In the genomic region with DNA sequence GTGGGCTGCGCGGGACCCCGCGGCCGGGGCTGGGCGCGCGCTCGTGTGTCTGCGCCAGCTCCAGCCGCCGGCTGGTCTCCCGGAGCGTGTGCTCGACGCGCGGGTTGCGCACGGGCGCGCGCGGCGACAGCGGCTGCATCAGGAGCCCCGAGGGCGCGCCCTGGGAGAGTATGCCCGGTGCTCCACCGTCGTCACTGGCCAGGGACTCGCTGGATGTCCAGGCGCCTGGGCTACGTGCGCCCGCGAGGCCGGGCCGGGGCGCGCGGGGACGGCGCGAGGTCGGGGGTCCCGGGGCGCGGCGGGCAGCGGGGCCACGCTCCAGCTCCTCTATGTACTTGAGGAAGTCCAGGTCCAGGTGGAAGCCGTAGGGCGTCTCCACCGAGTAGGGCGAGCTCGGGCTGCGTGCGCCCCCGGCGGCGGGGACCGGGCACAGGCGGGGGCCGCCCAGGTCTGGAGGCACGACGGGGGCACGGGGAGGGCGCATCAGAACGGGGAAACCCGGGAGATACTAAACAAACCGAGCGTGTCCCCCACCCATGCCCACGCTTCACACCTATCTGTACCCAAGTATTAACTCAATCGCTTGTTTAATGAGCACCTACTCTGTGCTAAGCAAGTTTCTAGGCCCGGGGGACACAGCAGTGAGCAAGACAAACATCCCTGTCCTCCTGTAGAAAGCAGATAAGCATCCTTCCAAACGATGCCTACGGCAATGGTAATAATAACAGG, we compare ENCODE assay signal across 8 cellular contexts. TPM values are rescaled to one million over a fixed set of nuclear protein-coding genes. Genes with fewer than 3 reads are reported as not detected.
DNase-seq lines count a peak whose midpoint lies in the region; ATAC-seq and TF ChIP-seq lines count a peak whose summit lies in the region.

No MANE protein-coding gene starts in this region.

- H2AK5ac ChIP-seq in mesendoderm (ENCODE audit: low read length), result no peak overlapping the region

- H4K8ac ChIP-seq in mesendoderm (ENCODE audit: low read depth, low read length), result no peak overlapping the region

- H3K4me1 Mint-ChIP-seq in Calu3 (ENCODE audit: low read depth, unreplicated experiment), result no peaks in the 10 kb centered on the region
- peaks cover 4% of the 10 kb centered on the region for H3K4me1 Mint-ChIP-seq in activated naive CD4-positive, alpha-beta T cell treated with anti-CD3 and anti-CD28 coated beads, Interleukin-2, amount 50 U/mL, for 24 hours

- TF ChIP-seq CTCF in Calu3 (IDR thresholded peaks at IDR 0.05; ENCODE audit: unreplicated experiment), result peak; percentile 27

- no peak overlapping the region for H2BK120ac ChIP-seq in mesendoderm (ENCODE audit: low read depth, low read length)

- intact Hi-C loops in Calu3 (cut with micrococcal nuclease; ENCODE audit: unreplicated experiment), result no loop called here

- no peaks in the 10 kb centered on the region for H3K4me1 ChIP-seq in mesendoderm (ENCODE audit: control insufficient read depth, low read depth, low read length)

- H3K4me3 Mint-ChIP-seq in Calu3 (ENCODE audit: low read depth, unreplicated experiment), result peak overlapping the region; percentile 50
- H3K4me3 Mint-ChIP-seq in activated naive CD4-positive, alpha-beta T cell treated with anti-CD3 and anti-CD28 coated beads, Interleukin-2, amount 50 U/mL, for 24 hours, result peak overlapping the region; percentile 44

- peak overlapping the region; percentile 49 for H3K4me3 ChIP-seq in H7 (ENCODE audit: insufficient read depth, low read depth, low read length)
- H3K4me3 ChIP-seq in mesendoderm (ENCODE audit: low read length), result no peak overlapping the region

- no peak overlapping the region for H3K27ac Mint-ChIP-seq in Calu3 (ENCODE audit: unreplicated experiment)
- no peak overlapping the region for H3K27ac Mint-ChIP-seq in activated naive CD4-positive, alpha-beta T cell treated with anti-CD3 and anti-CD28 coated beads, Interleukin-2, amount 50 U/mL, for 24 hours

- WGBS in mesendoderm (ENCODE audit: extremely low coverage, insufficient coverage, low lambda C conversion rate), result no CpG with 5 or more reads among the region's 79 CpGs

- peak overlapping the region; percentile 44 for H3K9ac ChIP-seq in mesendoderm (ENCODE audit: low read length)

- DNase-seq in Calu3, result peak; percentile 51
- peak; percentile 89 for DNase-seq in H7
- DNase-seq in mesendoderm, result no peak
- no peak for DNase-seq in ureter (ENCODE audit: low spot score)
- no peak for DNase-seq in HPDE6-E6E7 (ENCODE audit: extremely low spot score)

- CTCF ChIA-PET in Calu3 (lab: Charles Lee), result interaction anchor here (1.0 kb wide), 1 partner anchor 18 kb away, joined by 3 read pairs; no protein-coding TSS in a partner anchor

- peak overlapping the region; percentile 74 for H3K56ac ChIP-seq in mesendoderm (ENCODE audit: low read length)

- no peaks in the 10 kb centered on the region for H3K9me3 Mint-ChIP-seq in Calu3 (ENCODE audit: low read depth, unreplicated experiment)
- H3K9me3 Mint-ChIP-seq in activated naive CD4-positive, alpha-beta T cell treated with anti-CD3 and anti-CD28 coated beads, Interleukin-2, amount 50 U/mL, for 24 hours, result no peaks in the 10 kb centered on the region

- no TSS peak for BruUV-seq in Calu3 (replicated peaks; lab: Mats Ljungman, UMichigan)

- H3K27me3 ChIP-seq in H7 (ENCODE audit: control insufficient read depth, insufficient read depth, low read length), result peaks cover 33% of the 10 kb centered on the region
- H3K27me3 ChIP-seq in mesendoderm (ENCODE audit: insufficient read depth, low read length, poor library complexity), result peaks cover 18% of the 10 kb centered on the region

- no peak overlapping the region for H2BK15ac ChIP-seq in mesendoderm (replicated peaks; ENCODE audit: low read depth)

- no peaks in the 10 kb centered on the region for H3K36me3 ChIP-seq in H7 (replicated peaks; ENCODE audit: control insufficient read depth, insufficient read depth, low read length)
- H3K36me3 ChIP-seq in mesendoderm (ENCODE audit: control insufficient read depth, insufficient read depth, low read length), result no peaks in the 10 kb centered on the region

- no peak overlapping the region for H4K5ac ChIP-seq in mesendoderm (ENCODE audit: low read length)

- no peaks in the 10 kb centered on the region for H3K79me2 ChIP-seq in mesendoderm (ENCODE audit: control insufficient read depth, insufficient read depth, low read length)

- H3K23ac ChIP-seq in mesendoderm (ENCODE audit: low read length), result no peak overlapping the region

- peaks cover 5% of the 10 kb centered on the region for H3K36me3 Mint-ChIP-seq in Calu3 (ENCODE audit: insufficient read depth, unreplicated experiment)
- H3K36me3 Mint-ChIP-seq in activated naive CD4-positive, alpha-beta T cell treated with anti-CD3 and anti-CD28 coated beads, Interleukin-2, amount 50 U/mL, for 24 hours, result no peaks in the 10 kb centered on the region

- H3K79me1 ChIP-seq in mesendoderm (ENCODE audit: low read length), result no peaks in the 10 kb centered on the region

- no peak for ATAC-seq in GM21528 (IDR thresholded peaks at IDR 0.05; ENCODE audit: low FRiP score, unreplicated experiment)
- ATAC-seq in HG02759 (IDR thresholded peaks at IDR 0.05; ENCODE audit: unreplicated experiment), result no peak

- H3K27me3 Mint-ChIP-seq in Calu3 (ENCODE audit: unreplicated experiment), result peaks cover 18% of the 10 kb centered on the region
- H3K27me3 Mint-ChIP-seq in activated naive CD4-positive, alpha-beta T cell treated with anti-CD3 and anti-CD28 coated beads, Interleukin-2, amount 50 U/mL, for 24 hours, result peaks cover 10% of the 10 kb centered on the region

- H3K4ac ChIP-seq in mesendoderm (ENCODE audit: low read depth, low read length), result no peak overlapping the region

- H2BK5ac ChIP-seq in mesendoderm (ENCODE audit: low read length), result no peak overlapping the region

- peak overlapping the region; percentile 61 for H3K4me2 ChIP-seq in mesendoderm (ENCODE audit: low read length)

- H3K27ac ChIP-seq in mesendoderm (ENCODE audit: low read depth, low read length), result no peak overlapping the region

- H3K18ac ChIP-seq in mesendoderm (ENCODE audit: low read length), result peak overlapping the region; percentile 9

RNA-seq across cellular contexts. Expression of gene KANK3, which starts 7.6 kb away (rescaled TPM):
- total RNA-seq in Calu3 (2022), result 0.17 TPM in 1 of 2 replicates, not detected in the other
- 1.2 and 7.3 TPM in 2 replicates for total RNA-seq in H7 (2014; rRNA removed; shearing (Covaris generic))
- polyA plus RNA-seq in mesendoderm (2013, experiment 1 of 2), result 0.41 TPM
- 0.50 TPM for polyA plus RNA-seq in mesendoderm (2013, experiment 2 of 2)
- 12.8 TPM for total RNA-seq in ureter

RNA-seq across cellular contexts. Expression of gene RPS28, which starts 14.2 kb away (rescaled TPM):
- total RNA-seq in Calu3 (2022), result 565 and 595 TPM in 2 replicates
- total RNA-seq in H7 (2014; rRNA removed; shearing (Covaris generic)), result 512 and 545 TPM in 2 replicates
- polyA plus RNA-seq in mesendoderm (2013, experiment 1 of 2), result 1,804 TPM
- polyA plus RNA-seq in mesendoderm (2013, experiment 2 of 2), result 1,761 TPM
- total RNA-seq in ureter, result 1,953 TPM

RNA-seq across cellular contexts. Expression of gene NDUFA7, which starts 14.3 kb away (rescaled TPM):
- total RNA-seq in Calu3 (2022), result 38.2 and 44.5 TPM in 2 replicates
- total RNA-seq in H7 (2014; rRNA removed; shearing (Covaris generic)), result 103 and 117 TPM in 2 replicates
- 140 TPM for polyA plus RNA-seq in mesendoderm (2013, experiment 1 of 2)
- 141 TPM for polyA plus RNA-seq in mesendoderm (2013, experiment 2 of 2)
- 53.0 TPM for total RNA-seq in ureter

RNA-seq across cellular contexts. Expression of gene CD320, which starts 27.3 kb away (rescaled TPM):
- total RNA-seq in Calu3 (2022), result 54.0 and 54.9 TPM in 2 replicates
- total RNA-seq in H7 (2014; rRNA removed; shearing (Covaris generic)), result 127 and 159 TPM in 2 replicates
- polyA plus RNA-seq in mesendoderm (2013, experiment 1 of 2), result 44.9 TPM
- 45.2 TPM for polyA plus RNA-seq in mesendoderm (2013, experiment 2 of 2)
- 24.3 TPM for total RNA-seq in ureter

RNA-seq across cellular contexts. Expression of gene ANGPTL4, which starts 28.4 kb away (rescaled TPM):
- total RNA-seq in Calu3 (2022), result 0.97 and 1.6 TPM in 2 replicates
- 13.2 and 17.1 TPM in 2 replicates for total RNA-seq in H7 (2014; rRNA removed; shearing (Covaris generic))
- polyA plus RNA-seq in mesendoderm (2013, experiment 1 of 2), result 0.22 TPM
- 0.18 TPM for polyA plus RNA-seq in mesendoderm (2013, experiment 2 of 2)
- total RNA-seq in ureter, result 13.2 TPM

Comparison
In these comparisons a context has a peak if more than half of its experiments do, and no peak if none do; other contexts are left out.
1. DNase-seq: peak in Calu3 (single experiment) and H7 (single experiment); none in mesendoderm (single experiment), ureter (single experiment) and HPDE6-E6E7 (single experiment).